In the genomic region with DNA sequence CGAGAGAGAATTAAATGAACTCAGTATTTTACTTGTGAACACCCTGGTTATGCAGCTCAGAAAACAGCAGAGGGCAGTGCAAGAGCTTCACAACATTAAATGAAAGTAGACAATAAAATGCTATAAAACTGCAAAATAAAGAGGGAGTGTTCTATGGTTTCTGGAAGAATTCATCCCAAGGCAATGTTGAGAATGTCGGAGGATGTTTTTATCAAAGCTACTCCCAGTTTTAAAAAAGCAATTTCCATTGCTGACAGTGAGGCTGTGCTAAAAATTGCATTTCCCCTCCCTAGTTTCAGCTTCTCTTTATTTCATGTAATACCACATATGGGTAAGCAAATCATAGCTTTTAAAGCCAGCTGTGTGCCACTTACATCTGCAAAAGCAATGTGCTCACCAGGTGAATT, we compare ENCODE assay signal across 1 cellular context.
TF ChIP-seq lines count a peak whose summit lies in the region.

No MANE protein-coding gene starts in this region.

TF ChIP-seq in HCT116, 20 proteins besides CTCF, POLR2A, EP300 and RAD21 (continued from another document):
- TF ChIP-seq, protein P1, sequence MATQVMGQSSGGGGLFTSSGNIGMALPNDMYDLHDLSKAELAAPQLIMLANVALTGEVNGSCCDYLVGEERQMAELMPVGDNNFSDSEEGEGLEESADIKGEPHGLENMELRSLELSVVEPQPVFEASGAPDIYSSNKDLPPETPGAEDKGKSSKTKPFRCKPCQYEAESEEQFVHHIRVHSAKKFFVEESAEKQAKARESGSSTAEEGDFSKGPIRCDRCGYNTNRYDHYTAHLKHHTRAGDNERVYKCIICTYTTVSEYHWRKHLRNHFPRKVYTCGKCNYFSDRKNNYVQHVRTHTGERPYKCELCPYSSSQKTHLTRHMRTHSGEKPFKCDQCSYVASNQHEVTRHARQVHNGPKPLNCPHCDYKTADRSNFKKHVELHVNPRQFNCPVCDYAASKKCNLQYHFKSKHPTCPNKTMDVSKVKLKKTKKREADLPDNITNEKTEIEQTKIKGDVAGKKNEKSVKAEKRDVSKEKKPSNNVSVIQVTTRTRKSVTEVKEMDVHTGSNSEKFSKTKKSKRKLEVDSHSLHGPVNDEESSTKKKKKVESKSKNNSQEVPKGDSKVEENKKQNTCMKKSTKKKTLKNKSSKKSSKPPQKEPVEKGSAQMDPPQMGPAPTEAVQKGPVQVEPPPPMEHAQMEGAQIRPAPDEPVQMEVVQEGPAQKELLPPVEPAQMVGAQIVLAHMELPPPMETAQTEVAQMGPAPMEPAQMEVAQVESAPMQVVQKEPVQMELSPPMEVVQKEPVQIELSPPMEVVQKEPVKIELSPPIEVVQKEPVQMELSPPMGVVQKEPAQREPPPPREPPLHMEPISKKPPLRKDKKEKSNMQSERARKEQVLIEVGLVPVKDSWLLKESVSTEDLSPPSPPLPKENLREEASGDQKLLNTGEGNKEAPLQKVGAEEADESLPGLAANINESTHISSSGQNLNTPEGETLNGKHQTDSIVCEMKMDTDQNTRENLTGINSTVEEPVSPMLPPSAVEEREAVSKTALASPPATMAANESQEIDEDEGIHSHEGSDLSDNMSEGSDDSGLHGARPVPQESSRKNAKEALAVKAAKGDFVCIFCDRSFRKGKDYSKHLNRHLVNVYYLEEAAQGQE (IDR thresholded peaks at IDR 0.05; ENCODE audit: low read depth), result no peak
